19 cellular contexts compared by ENCODE assay signal in genomic region chr3:111733154-111733553, GRCh38. TPM values are rescaled to one million over a fixed set of nuclear protein-coding genes. Genes with fewer than 3 reads are reported as not detected.
DNase-seq lines count a peak whose midpoint lies in the region; ATAC-seq, FAIRE-seq and TF ChIP-seq lines count a peak whose summit lies in the region.
"Had no signal": no experiment of that assay in that cellular context is flagged by ENCODE, and none has a peak within 500 bp of the region (broad histone marks: within the 10 kb centered on the region; RNA-seq: fewer than 3 reads in every experiment).

No MANE protein-coding gene starts in this region.

- H4K5ac ChIP-seq in mesendoderm (ENCODE audit: low read length), result no peak overlapping the region

- H3K27me3 ChIP-seq in endodermal cell (ENCODE audit: control insufficient read depth, insufficient read depth, low read length, poor library complexity, severe bottlenecking), result no peaks in the 10 kb centered on the region
- no peaks in the 10 kb centered on the region for H3K27me3 ChIP-seq in HepG2 (ENCODE audit: control insufficient read depth in 1 of 2, insufficient read depth in 2 of 2, low read length in 2 of 2)
- no peaks in the 10 kb centered on the region for H3K27me3 ChIP-seq in stomach
- H3K27me3 ChIP-seq in mesendoderm (ENCODE audit: insufficient read depth, low read length, poor library complexity), result no peaks in the 10 kb centered on the region
- H3K27me3 ChIP-seq: cardiac muscle cell, suprapubic skin had no signal

- no peak for TF ChIP-seq RAD21 in HepG2 (CRISPR knock-in tag; IDR thresholded peaks at IDR 0.05)

- intact Hi-C loops in HepG2 (cut with micrococcal nuclease; ENCODE audit: unreplicated experiment), result loop anchor here (2.0 to 5.0 kb wide), 2 partner anchors 76 to 129 kb away; no protein-coding TSS in a partner anchor
- intact Hi-C loops in stomach (cut with DNase I; ENCODE audit: low total_unique reads), result no loop called here

- peaks cover 3% of the 10 kb centered on the region for H3K9me3 Mint-ChIP-seq in endodermal cell

- no peaks in the 10 kb centered on the region for H3K27me3 Mint-ChIP-seq in endodermal cell (ENCODE audit: insufficient read depth)

- CTCF ChIA-PET in HepG2 (lab: Yijun Ruan, JAX; ENCODE audit: low intra/inter-chr PET ratio, low total read pairs), result no interaction called here

- H3K36me3 ChIP-seq in endodermal cell (ENCODE audit: control insufficient read depth, insufficient read depth, low read length) (no peaks in the 10 kb centered on the region), HepG2 (replicated peaks in 1 of 2; ENCODE audit: control insufficient read depth in 1 of 2, insufficient read depth in 2 of 2, low read length in 2 of 2) (no peaks in the 10 kb centered on the region), stomach (no peaks in the 10 kb centered on the region), mesendoderm (ENCODE audit: control insufficient read depth, insufficient read depth, low read length) (no peaks in the 10 kb centered on the region)
- H3K36me3 ChIP-seq: cardiac muscle cell, suprapubic skin had no signal

- peaks cover 39% of the 10 kb centered on the region for H3K79me2 ChIP-seq in HepG2 (ENCODE audit: insufficient read depth, low read length)
- no peaks in the 10 kb centered on the region for H3K79me2 ChIP-seq in mesendoderm (ENCODE audit: control insufficient read depth, insufficient read depth, low read length)

- no peaks in the 10 kb centered on the region for H3K79me1 ChIP-seq in mesendoderm (ENCODE audit: low read length)

- H3K4me3 Mint-ChIP-seq in endodermal cell, result peak overlapping the region; percentile 54

- H2BK120ac ChIP-seq in mesendoderm (ENCODE audit: low read depth, low read length), result no peak overlapping the region

- peaks cover 45% of the 10 kb centered on the region for H3K4me1 Mint-ChIP-seq in endodermal cell

- ATAC-seq in HepG2 (peak; percentile 86), esophagus mucosa (no peak)
- ATAC-seq: psoas muscle, Right ventricle myocardium inferior had no signal

- H2AK5ac ChIP-seq in mesendoderm (ENCODE audit: low read length), result no peak overlapping the region

- no peak overlapping the region for H3K23ac ChIP-seq in mesendoderm (ENCODE audit: low read length)

- BruUV-seq in HepG2 (replicated peaks; lab: Mats Ljungman, UMichigan), result no TSS peak

- peaks cover 11% of the 10 kb centered on the region for H3K9me3 ChIP-seq in endodermal cell (ENCODE audit: control insufficient read depth, low read length)
- H3K9me3 ChIP-seq in HepG2 (ENCODE audit: low read length), result no peaks in the 10 kb centered on the region
- H3K9me3 ChIP-seq in stomach, result no peaks in the 10 kb centered on the region
- H3K9me3 ChIP-seq: psoas muscle, suprapubic skin had no signal

- in situ Hi-C loops in HepG2 (cut with HindIII; ENCODE audit: extremely low pct_ligation_motif_present, low pct_unique_long_range_greater_than_20kb), result no loop called here

- H3K56ac ChIP-seq in mesendoderm (ENCODE audit: low read length), result no peak overlapping the region

- no peaks in the 10 kb centered on the region for H3K36me3 Mint-ChIP-seq in endodermal cell (ENCODE audit: low read depth)

- DNase-seq in HK-2 (ENCODE audit: unreplicated experiment), result peak; percentile 56
- no peak for DNase-seq in endodermal cell
- DNase-seq in HepG2 (ENCODE audit: low spot score), result peak; percentile 86
- no peak for DNase-seq in stomach
- no peak for DNase-seq in mesendoderm
- DNase-seq in activated effector memory CD4-positive, alpha-beta T cell treated with anti-CD3 and anti-CD28 coated beads, Interleukin-2, amount 50 U/mL, for 16 hours, result no peak
- DNase-seq: activated CD4-positive, alpha-beta T cell treated with anti-CD3 and anti-CD28 coated beads, Interleukin-2, amount 50 U/mL, for 1 hour; activated CD8-positive, alpha-beta memory T cell treated with anti-CD3 and anti-CD28 coated beads, Interleukin-2, amount 50 U/mL, for 48 hours; activated gamma-delta T cell; COR-L47; dermis blood vessel endothelial cell; glutamatergic neuron; KG1; NCI-H2029 treated with DMSO at 0.1 percent for 48 hours; psoas muscle had no signal

- H2BK5ac ChIP-seq in mesendoderm (ENCODE audit: low read length), result no peak overlapping the region

- WGBS in endodermal cell (ENCODE audit: insufficient coverage in 1 of 2, insufficient read length in 1 of 2), 2 experiments, result 35 to 64% methylated on average over 3 to 5 of the region's 5 CpGs
- 0% methylated on average over 5 of the region's 5 CpGs for WGBS in HepG2 (ENCODE audit: low lambda C conversion rate)
- WGBS in stomach, 5 donors, result 29 to 59% (median 49%) methylated on average over 5 of the region's 5 CpGs
- WGBS in mesendoderm (ENCODE audit: extremely low coverage, insufficient coverage, low lambda C conversion rate), result no CpG with 5 or more reads among the region's 5 CpGs

- H3K27ac Mint-ChIP-seq in endodermal cell, result peak overlapping the region; percentile 50

- H3K4me2 ChIP-seq in HepG2 (ENCODE audit: low read depth, low read length) (peak overlapping the region; percentile 91), mesendoderm (ENCODE audit: low read length) (no peak overlapping the region)

- H3K9ac ChIP-seq in endodermal cell (ENCODE audit: extremely low read depth, low read length, poor library complexity, severe bottlenecking) (peak overlapping the region; percentile 43), HepG2 (ENCODE audit: insufficient read depth, low read depth, low read length) (peak overlapping the region; percentile 73; the same call in 1 of the 2 replicates), mesendoderm (ENCODE audit: low read length) (no peak overlapping the region)

- no peak overlapping the region for H2AFZ ChIP-seq in HepG2 (ENCODE audit: low read length)

- H4K8ac ChIP-seq in mesendoderm (ENCODE audit: low read depth, low read length), result no peak overlapping the region

- FAIRE-seq in HepG2 (lab: Jason Lieb, UNC), result peak; percentile 97

- H3K4me1 ChIP-seq in endodermal cell (ENCODE audit: control insufficient read depth, insufficient read depth, low read length) (peaks cover 15% of the 10 kb centered on the region), HepG2 (ENCODE audit: insufficient read depth, low read length) (peaks cover 83% of the 10 kb centered on the region), stomach (peaks cover 15 to 52% (median 34%) of the 10 kb centered on the region in 4 donors), mesendoderm (ENCODE audit: control insufficient read depth, low read depth, low read length) (no peaks in the 10 kb centered on the region)

- H4K20me1 ChIP-seq in HepG2 (ENCODE audit: insufficient read depth, low read length), result no peaks in the 10 kb centered on the region

- no peak overlapping the region for H2BK15ac ChIP-seq in mesendoderm (replicated peaks; ENCODE audit: low read depth)

- H3K18ac ChIP-seq in mesendoderm (ENCODE audit: low read length), result no peak overlapping the region

- POLR2A ChIA-PET in HepG2 (lab: Yijun Ruan, JAX), result interaction anchor here (0.6 to 3.2 kb wide), 5 partner anchors 31 to 246 kb away, joined by 3 to 14 read pairs (median 7); partner anchors contain the start of genes ABHD10 and PHLDB2

- peak overlapping the region; percentile 80 for H3K4me3 ChIP-seq in endodermal cell (ENCODE audit: low read length)
- H3K4me3 ChIP-seq in HepG2 (replicated peaks in 1 of 3; ENCODE audit: insufficient read depth in 1 of 3, low read depth in 2 of 3, low read length in 3 of 3), result peak overlapping the region; percentile 65 to 79 (median 69)
- H3K4me3 ChIP-seq in stomach, result peak overlapping the region; percentile 25 to 42 (median 30)
- H3K4me3 ChIP-seq in mesendoderm (ENCODE audit: low read length), result no peak overlapping the region
- H3K4me3 ChIP-seq: cardiac muscle cell, psoas muscle, suprapubic skin had no signal

- TF ChIP-seq POLR2A in HepG2 (IDR thresholded peaks at IDR 0.05; ENCODE audit: insufficient read depth in 1 of 2, low read depth in 2 of 2, low read length in 2 of 2), result peak; percentile 52 to 56; a peak in 3 of 4 replicates
- no peak for TF ChIP-seq POLR2A in stomach (IDR thresholded peaks at IDR 0.05)

- TF ChIP-seq CTCF in endodermal cell (conservative IDR thresholded peaks at IDR 0.05), result no peak
- no peak for TF ChIP-seq CTCF in HepG2 (CRISPR knock-in tag; IDR thresholded peaks at IDR 0.05)
- no peak for TF ChIP-seq CTCF in stomach (IDR thresholded peaks at IDR 0.05)

- H3K4ac ChIP-seq in mesendoderm (ENCODE audit: low read depth, low read length), result no peak overlapping the region

- peak in 1 of 2 experiments; percentile 51; a peak in 1 of 4 replicates for TF ChIP-seq EP300 in HepG2 (IDR thresholded peaks at IDR 0.05; ENCODE audit: low read depth in 2 of 2, low read length in 2 of 2)
- TF ChIP-seq EP300 in HepG2 (CRISPR knock-in tag; IDR thresholded peaks at IDR 0.05; ENCODE audit: borderline replicate concordance), result no peak
- TF ChIP-seq EP300 in stomach (IDR thresholded peaks at IDR 0.05), result no peak

- H3K27ac ChIP-seq in endodermal cell (ENCODE audit: low read depth, low read length) (no peak overlapping the region), HepG2 (ENCODE audit: extremely low read length, insufficient read depth, low read length) (peak overlapping the region; percentile 70), stomach (peak overlapping the region; percentile 75 to 79 (median 76)), mesendoderm (ENCODE audit: low read depth, low read length) (no peak overlapping the region)
- H3K27ac ChIP-seq: cardiac muscle cell, psoas muscle, suprapubic skin had no signal

RNA-seq across cellular contexts. Expression of gene PLCXD2, which starts 58.7 kb away (rescaled TPM):
- total RNA-seq in endodermal cell (10 to 100 TPM in 1 of 2 donors, 1 to 10 TPM in 1; 7.3 to 12.1 TPM), HepG2 (2016; rRNA removed; fragmentation: Illumina TruSeq; extraction: Trizol) (23.5 and 29.1 TPM in 2 replicates), stomach (1 to 10 TPM in 3 of 5 donors, under 1 TPM in 2; under 0.01 to 5.5 (median 1.2) TPM), esophagus mucosa (6.2 TPM)
- 7.0 TPM for polyA plus RNA-seq in endodermal cell (2013, experiment 1 of 2)
- 5.9 TPM for polyA plus RNA-seq in endodermal cell (2013, experiment 2 of 2)
- total RNA-seq in HepG2 (2016; cell fraction: cytosol; rRNA removed; fragmentation: Illumina TruSeq; extraction: Trizol; ENCODE audit: low read depth), result 9.1 and 11.9 TPM in 2 replicates
- 21.6 and 24.6 TPM in 2 replicates for total RNA-seq in HepG2 (2016; cell fraction: insoluble cytoplasmic fraction; rRNA removed; fragmentation: Illumina TruSeq; extraction: Trizol)
- total RNA-seq in HepG2 (2016; cell fraction: membrane; rRNA removed; fragmentation: Illumina TruSeq; extraction: Trizol), result 18.7 and 18.8 TPM in 2 replicates
- 27.0 and 27.2 TPM in 2 replicates for total RNA-seq in HepG2 (2016; cell fraction: nucleus; rRNA removed; fragmentation: Illumina TruSeq; extraction: Trizol)
- polyA plus RNA-seq in HepG2 (2011; rRNA removed) (4.7 and 4.8 TPM in 2 replicates), stomach (10 to 100 TPM; 14.6 to 50.4 (median 43.3) TPM)
- 4.7 and 6.8 TPM in 2 replicates for polyA plus RNA-seq in HepG2 (2011; cell fraction: cytosol; rRNA removed)
- polyA plus RNA-seq in HepG2 (2011; cell fraction: nucleus; rRNA removed), result 2.9 and 3.5 TPM in 2 replicates
- 7.1 and 11.5 TPM in 2 replicates for polyA plus RNA-seq in HepG2 (2012)
- 9.5 and 11.8 TPM in 2 replicates for polyA plus RNA-seq in HepG2 (2016; cell fraction: cytosol; fragmentation: Illumina TruSeq; extraction: Trizol; ENCODE audit: low read depth)
- polyA plus RNA-seq in HepG2 (2016; cell fraction: insoluble cytoplasmic fraction; fragmentation: Illumina TruSeq; extraction: Trizol; ENCODE audit: low read depth), result 17.7 and 19.9 TPM in 2 replicates
- polyA plus RNA-seq in HepG2 (2016; cell fraction: membrane; fragmentation: Illumina TruSeq; extraction: Trizol; ENCODE audit: low read depth), result 14.0 and 14.3 TPM in 2 replicates
- 8.6 and 9.9 TPM in 2 replicates for polyA plus RNA-seq in HepG2 (2016; cell fraction: nucleus; fragmentation: Illumina TruSeq; extraction: Trizol; ENCODE audit: insufficient read depth, low read depth)
- polyA minus RNA-seq in HepG2 (2011; rRNA and poly(A)+ RNA removed; ENCODE audit: low replicate concordance), result 3.4 and 6.0 TPM in 2 replicates
- 0.49 and 2.7 TPM in 2 replicates for polyA minus RNA-seq in HepG2 (2011; cell fraction: cytosol; rRNA and poly(A)+ RNA removed)
- 62.8 and 86.4 TPM in 2 replicates for polyA minus RNA-seq in HepG2 (2011; cell fraction: nucleus; rRNA and poly(A)+ RNA removed)
- polyA plus RNA-seq in mesendoderm (2013, experiment 1 of 2), result 0.37 TPM
- 0.38 TPM for polyA plus RNA-seq in mesendoderm (2013, experiment 2 of 2)

Comparison
In these comparisons a context has a peak if more than half of its experiments do, and no peak if none do; other contexts are left out.
1. DNase-seq: peak in HK-2 (single experiment) and HepG2 (single experiment); none in endodermal cell (single experiment), stomach (single experiment), mesendoderm (single experiment) and activated effector memory CD4-positive, alpha-beta T cell treated with anti-CD3 and anti-CD28 coated beads, Interleukin-2, amount 50 U/mL, for 16 hours (single experiment).
2. H3K27ac ChIP-seq: peak in HepG2 (single experiment) and stomach (5 of 5); none in endodermal cell (single experiment) and mesendoderm (single experiment).
3. POLR2A ChIP-seq: peak in HepG2 (2 of 2); none in stomach (0 of 4).